28 cellular contexts compared by ENCODE assay signal in the genomic region with DNA sequence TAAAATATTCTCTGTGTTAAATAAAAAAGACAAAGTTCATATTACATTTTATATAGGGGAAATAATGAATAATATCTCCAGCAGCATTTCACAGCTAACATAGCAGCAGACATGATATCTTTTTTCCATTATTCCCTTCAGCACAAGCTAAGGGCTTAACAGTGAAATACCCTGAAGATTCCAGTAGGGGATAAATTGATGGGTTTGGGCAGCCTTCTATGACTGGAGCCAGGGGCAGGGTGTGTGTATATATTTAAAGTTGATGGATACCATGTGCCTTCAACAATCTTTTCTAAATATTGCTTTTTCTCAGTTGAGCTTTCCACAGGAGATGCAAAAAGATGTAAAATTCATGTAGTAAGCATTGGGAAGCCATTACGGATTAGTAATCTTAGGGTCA.
"Had no signal": no experiment of that assay in that cellular context is flagged by ENCODE, and none has a peak within 500 bp of the region (broad histone marks: within the 10 kb centered on the region; RNA-seq: fewer than 3 reads in every experiment).

No MANE protein-coding gene starts in this region.

- H3K27ac ChIP-seq: colonic mucosa, esophagus muscularis mucosa, foreskin keratinocyte, gastroesophageal sphincter, heart left ventricle, hepatocyte, psoas muscle, sigmoid colon, testis, tibial artery had no signal

- H2AFZ ChIP-seq: hepatocyte had no signal

- H3K4me1 Mint-ChIP-seq: naive B cell; stimulated activated memory B cell treated with anti-CD40 and anti-IgM and Interleukin-4, amounts not matched to agents 10 μg/mL and 1 μg/mL and 100 μg/mL, for 72 hours had no signal

- H3K79me2 ChIP-seq: hepatocyte had no signal

- H3K27ac Mint-ChIP-seq: dendritic cell treated with granulocyte-macrophage colony-stimulating factor and Interleukin-4, amounts not matched to agents 40 ng/mL and 50 ng/mL, for 4 days; mesothelial cell of epicardium; naive B cell; natural killer cell treated with Interleukin-12 subunit alpha and Interleukin-12 subunit beta and Interleukin-15 and Interleukin-18, amount 100 ng/mL, for 72 hours; stimulated activated memory B cell treated with anti-CD40 and anti-IgM and Interleukin-4, amounts not matched to agents 10 μg/mL and 1 μg/mL and 100 μg/mL, for 72 hours; type B pancreatic cell had no signal

- DNase-seq: colonic mucosa; effector CD8-positive, alpha-beta T cell; foreskin keratinocyte; heart left ventricle; kidney; mesenchymal stem cell; mucosa of descending colon; naive B cell; nucleus accumbens; posterior cingulate gyrus; psoas muscle; right cardiac atrium; sigmoid colon; stimulated activated CD4-positive, alpha-beta T cell treated with anti-CD3 and anti-CD28 coated beads, Interleukin-2, amount 100 ng/mL, for 24 hours; stimulated activated CD4-positive, alpha-beta T cell treated with anti-CD3 and anti-CD28 coated beads, Interleukin-4, amount 100 ng/mL, for 24 hours; stimulated activated naive CD8-positive, alpha-beta T cell treated with anti-CD3 and anti-CD28 coated beads, Interleukin-15, Interleukin-2, amounts not matched to agents 100 U/mL and 50 U/mL, for 24 hours; substantia nigra; testis; tibial artery had no signal

- H3K4me1 ChIP-seq: colonic mucosa, heart left ventricle, psoas muscle, sigmoid colon, testis, tibial artery had no signal

- H3K9me3 Mint-ChIP-seq: dendritic cell treated with granulocyte-macrophage colony-stimulating factor and Interleukin-4, amounts not matched to agents 40 ng/mL and 50 ng/mL, for 4 days; type B pancreatic cell had no signal

- ATAC-seq: foreskin keratinocyte; gastroesophageal sphincter; heart left ventricle; mucosa of descending colon; natural killer cell treated with Interleukin-12 subunit alpha and Interleukin-12 subunit beta and Interleukin-15 and Interleukin-18, amount 100 ng/mL, for 72 hours; psoas muscle; right cardiac atrium; stimulated activated memory B cell treated with anti-CD40 and anti-IgM and Interleukin-4, amounts not matched to agents 10 μg/mL and 1 μg/mL and 100 μg/mL, for 72 hours; stimulated activated naive CD8-positive, alpha-beta T cell treated with anti-CD3 and anti-CD28 coated beads, Interleukin-15, Interleukin-2, amounts not matched to agents 100 U/mL and 50 U/mL, for 24 hours had no signal

- H3K36me3 ChIP-seq: colonic mucosa, esophagus muscularis mucosa, gastroesophageal sphincter, heart left ventricle, sigmoid colon, tibial artery had no signal

- H3K36me3 Mint-ChIP-seq: mesothelial cell of epicardium; naive B cell; natural killer cell treated with Interleukin-12 subunit alpha and Interleukin-12 subunit beta and Interleukin-15 and Interleukin-18, amount 100 ng/mL, for 72 hours; stimulated activated memory B cell treated with anti-CD40 and anti-IgM and Interleukin-4, amounts not matched to agents 10 μg/mL and 1 μg/mL and 100 μg/mL, for 72 hours had no signal

- H3K27me3 Mint-ChIP-seq: dendritic cell treated with granulocyte-macrophage colony-stimulating factor and Interleukin-4, amounts not matched to agents 40 ng/mL and 50 ng/mL, for 4 days; naive B cell; natural killer cell treated with Interleukin-12 subunit alpha and Interleukin-12 subunit beta and Interleukin-15 and Interleukin-18, amount 100 ng/mL, for 72 hours; stimulated activated memory B cell treated with anti-CD40 and anti-IgM and Interleukin-4, amounts not matched to agents 10 μg/mL and 1 μg/mL and 100 μg/mL, for 72 hours; type B pancreatic cell had no signal

- H3K4me3 Mint-ChIP-seq: dendritic cell treated with granulocyte-macrophage colony-stimulating factor and Interleukin-4, amounts not matched to agents 40 ng/mL and 50 ng/mL, for 4 days; mesothelial cell of epicardium; naive B cell; natural killer cell treated with Interleukin-12 subunit alpha and Interleukin-12 subunit beta and Interleukin-15 and Interleukin-18, amount 100 ng/mL, for 72 hours; stimulated activated memory B cell treated with anti-CD40 and anti-IgM and Interleukin-4, amounts not matched to agents 10 μg/mL and 1 μg/mL and 100 μg/mL, for 72 hours; type B pancreatic cell had no signal

- FAIRE-seq: endothelial cell of umbilical vein, kidney had no signal

- H3K9me3 ChIP-seq: colonic mucosa, esophagus muscularis mucosa, mucosa of descending colon, psoas muscle, sigmoid colon, testis, tibial artery had no signal

- H3K4me2 ChIP-seq: hepatocyte had no signal

- H3K27me3 ChIP-seq: colonic mucosa, esophagus muscularis mucosa, foreskin keratinocyte, gastroesophageal sphincter, heart left ventricle, hepatocyte, sigmoid colon, testis, tibial artery had no signal

- H3K4me3 ChIP-seq: colonic mucosa, esophagus muscularis mucosa, gastroesophageal sphincter, heart left ventricle, hepatocyte, mucosa of descending colon, psoas muscle, sigmoid colon, testis, tibial artery had no signal
